ENCODE assay signal across 8 cellular contexts in genomic region chr3:28476194-28476593, GRCh38.
DNase-seq lines count a peak whose midpoint lies in the region; FAIRE-seq and TF ChIP-seq lines count a peak whose summit lies in the region.

No MANE protein-coding gene starts in this region.

- no peak overlapping the region for H3K27ac Mint-ChIP-seq in brain

- H3K4me1 Mint-ChIP-seq in brain: no peaks in the 10 kb centered on the region

- no peak for FAIRE-seq in H54 (lab: Jason Lieb, UNC)

- H3K4me1 ChIP-seq in liver (ENCODE audit: control insufficient read depth in 4 of 4, insufficient read depth in 4 of 4, low read length in 3 of 4): no peaks in the 10 kb centered on the region

- H3K36me3 Mint-ChIP-seq in brain: peaks cover 4% of the 10 kb centered on the region

- H3K9me3 ChIP-seq in liver (ENCODE audit: control insufficient read depth in 4 of 4, low read length in 3 of 4) (no peaks in the 10 kb centered on the region), MG63 (no peaks in the 10 kb centered on the region)

- TF ChIP-seq CTCF in brain (conservative IDR thresholded peaks at IDR 0.05) (peak; percentile 71 to 79), liver (IDR thresholded peaks at IDR 0.05; ENCODE audit: low read depth, low read length, missing input control) (peak; percentile 50)

- TF ChIP-seq POLR2A in H54 (IDR thresholded peaks at IDR 0.05; ENCODE audit: low read depth, low read length): no peak

- DNase-seq in GM04504 (ENCODE audit: low read depth) (peak; percentile 4), H54 (ENCODE audit: insufficient read length, low spot score) (peak; percentile 2), NCI-H2029 (lab: John Stamatoyannopoulos, UW) (peak; percentile 65), MG63 (no peak)
- no peak for DNase-seq in stimulated activated CD4-positive, alpha-beta T cell treated with anti-CD3 and anti-CD28 coated beads, Interleukin-15, amount 100 ng/mL, for 24 hours
- no peak for DNase-seq in stimulated activated CD4-positive, alpha-beta T cell treated with anti-CD3 and anti-CD28 coated beads, Interleukin-1b, Interleukin-23, amount 100 ng/mL, for 48 hours

- no peak overlapping the region for H3K4me3 Mint-ChIP-seq in brain

- H3K27me3 Mint-ChIP-seq in brain: peaks cover 2% of the 10 kb centered on the region

- no peak overlapping the region for H3K9ac ChIP-seq in liver (ENCODE audit: low read depth in 1 of 2, low read length in 2 of 2)

- peak; percentile 74 to 78 for TF ChIP-seq RAD21 in liver (IDR thresholded peaks at IDR 0.05)

- H3K36me3 ChIP-seq in liver (ENCODE audit: control insufficient read depth in 4 of 4, insufficient read depth in 3 of 4, low read depth in 1 of 4, low read length in 3 of 4) (no peaks in the 10 kb centered on the region), MG63 (no peaks in the 10 kb centered on the region)

- peaks cover 0 to 14% (median 12%) of the 10 kb centered on the region in 5 experiments for H3K9me3 Mint-ChIP-seq in brain

- H3K27me3 ChIP-seq in liver (ENCODE audit: control insufficient read depth in 4 of 4, insufficient read depth in 4 of 4, low read length in 3 of 4) (no peaks in the 10 kb centered on the region), MG63 (no peaks in the 10 kb centered on the region)

- H3K4me3 ChIP-seq in liver (ENCODE audit: low read depth in 1 of 3, low read length in 3 of 3) (no peak overlapping the region), MG63 (no peak overlapping the region)

- no peak overlapping the region for H3K27ac ChIP-seq in liver (ENCODE audit: low read depth in 1 of 2, low read length in 2 of 2)

TF ChIP-seq in liver, 16 proteins besides CTCF, POLR2A, EP300 and RAD21:
- TF ChIP-seq JUND (IDR thresholded peaks at IDR 0.05) (no peak), HNF4G (IDR thresholded peaks at IDR 0.05) (no peak), FOXA1 (IDR thresholded peaks at IDR 0.05) (no peak), ATF3 (IDR thresholded peaks at IDR 0.05) (no peak), ZBTB33 (IDR thresholded peaks at IDR 0.05) (no peak)
TF ChIP-seq in liver: peak in this region for 0.

Comparison
In these comparisons a context has a peak if more than half of its experiments do, and no peak if none do; other contexts are left out.
1. DNase-seq: peak in GM04504 (single experiment), H54 (single experiment) and NCI-H2029 (single experiment); none in stimulated activated CD4-positive, alpha-beta T cell treated with anti-CD3 and anti-CD28 coated beads, Interleukin-15, amount 100 ng/mL, for 24 hours (single experiment), stimulated activated CD4-positive, alpha-beta T cell treated with anti-CD3 and anti-CD28 coated beads, Interleukin-1b, Interleukin-23, amount 100 ng/mL, for 48 hours (single experiment) and MG63 (single experiment).